Comparison of ENCODE assay signal across 9 cellular contexts in the genomic region with DNA sequence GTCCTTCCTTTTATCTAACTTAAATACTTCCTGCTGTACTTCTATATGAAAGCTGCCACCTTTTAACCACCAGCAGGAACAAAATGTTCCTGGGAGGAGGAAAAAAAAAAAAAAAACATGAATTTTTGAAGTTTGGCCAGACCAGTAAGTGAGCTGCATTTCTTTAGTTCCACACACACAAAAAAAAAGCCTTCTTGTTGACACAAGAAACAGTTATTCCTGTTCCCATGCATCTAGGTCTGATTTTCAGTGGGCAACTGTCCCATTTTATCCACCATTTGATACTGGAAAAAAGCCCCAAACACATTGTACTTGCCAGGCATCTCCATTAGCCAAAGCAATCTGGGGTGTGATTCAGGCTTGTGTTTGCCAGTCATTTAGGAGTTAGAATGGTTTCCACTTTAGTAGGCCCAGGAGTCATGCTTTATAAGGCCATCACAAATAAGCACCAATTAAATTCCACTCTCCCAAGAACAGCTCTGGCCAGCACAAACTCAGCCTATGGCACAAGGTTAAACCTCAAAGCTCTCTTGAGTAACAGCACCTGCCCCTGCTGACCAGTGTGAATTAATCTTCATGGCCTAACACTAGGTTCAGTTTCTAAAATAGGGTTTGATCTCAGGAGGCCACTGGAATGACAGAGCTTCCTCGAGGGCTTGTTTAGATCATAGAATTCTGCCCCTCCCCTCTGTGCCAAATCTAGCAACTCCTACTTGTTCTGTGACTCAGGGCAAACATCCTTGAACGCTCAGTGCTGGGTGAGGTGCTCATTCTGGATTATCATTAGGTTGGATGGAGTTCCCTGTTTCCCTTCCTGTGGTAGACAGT.
DNase-seq lines count a peak whose midpoint lies in the region; ATAC-seq and TF ChIP-seq lines count a peak whose summit lies in the region.
"Had no signal": no experiment of that assay in that cellular context is flagged by ENCODE, and none has a peak within 500 bp of the region (broad histone marks: within the 10 kb centered on the region; RNA-seq: fewer than 3 reads in every experiment).

No MANE protein-coding gene starts in this region.

- no peaks in the 10 kb centered on the region for H3K9me3 Mint-ChIP-seq in CD4-positive, CD25-positive, alpha-beta regulatory T cell
- no peaks in the 10 kb centered on the region for H3K9me3 Mint-ChIP-seq in activated CD4-positive, alpha-beta T cell treated with anti-CD3 and anti-CD28 coated beads for 36 hours (ENCODE audit: low read depth)
- H3K9me3 Mint-ChIP-seq: activated naive CD8-positive, alpha-beta T cell treated with anti-CD3 and anti-CD28 coated beads for 36 hours had no signal

- H3K27ac Mint-ChIP-seq in CD4-positive, CD25-positive, alpha-beta regulatory T cell: peak overlapping the region in 2 of 3 donors; percentile 35 to 37
- no peak overlapping the region for H3K27ac Mint-ChIP-seq in activated CD4-positive, alpha-beta T cell treated with anti-CD3 and anti-CD28 coated beads for 36 hours
- H3K27ac Mint-ChIP-seq: activated naive CD8-positive, alpha-beta T cell treated with anti-CD3 and anti-CD28 coated beads for 36 hours had no signal

- no peak overlapping the region for H3K27ac ChIP-seq in CD4-positive, CD25-positive, alpha-beta regulatory T cell (ENCODE audit: insufficient read depth, low read length, poor library complexity, severe bottlenecking)

- peaks cover 7% of the 10 kb centered on the region for H3K4me1 ChIP-seq in CD4-positive, CD25-positive, alpha-beta regulatory T cell (ENCODE audit: control insufficient read depth, insufficient read depth, low read length, poor library complexity, severe bottlenecking)

- POLR2A ChIA-PET in activated CD4-positive, alpha-beta T cell treated with anti-CD3 and anti-CD28 coated beads for 36 hours (lab: Charles Lee): interaction anchor here (0.7 kb wide), 1 partner anchor 414 kb away, joined by 4 read pairs; no protein-coding TSS in a partner anchor

- no peaks in the 10 kb centered on the region for H3K36me3 ChIP-seq in CD4-positive, CD25-positive, alpha-beta regulatory T cell (ENCODE audit: control insufficient read depth, insufficient read depth, low read length)

- TF ChIP-seq CTCF in epithelial cell of esophagus (IDR thresholded peaks at IDR 0.05; ENCODE audit: insufficient read depth, low read depth, low read length, missing control alignments): no peak

- H3K27me3 Mint-ChIP-seq in CD4-positive, CD25-positive, alpha-beta regulatory T cell: peaks cover 22% of the 10 kb centered on the region
- H3K27me3 Mint-ChIP-seq in activated CD4-positive, alpha-beta T cell treated with anti-CD3 and anti-CD28 coated beads for 36 hours: peaks cover 6% of the 10 kb centered on the region

- H3K9me3 ChIP-seq in CD4-positive, CD25-positive, alpha-beta regulatory T cell (ENCODE audit: control insufficient read depth in 2 of 2, low read length in 2 of 2): no peaks in the 10 kb centered on the region

- no peak for DNase-seq in CD4-positive, CD25-positive, alpha-beta regulatory T cell
- DNase-seq in NCI-H2196 treated with DMSO at 0.1 percent for 48 hours (lab: John Stamatoyannopoulos, UW; ENCODE audit: unreplicated experiment) (peak; percentile 43), epithelial cell of esophagus (ENCODE audit: low read depth) (peak; percentile 95), non-pigmented ciliary epithelial cell (ENCODE audit: low read depth) (peak; percentile 84), HuH-7.5 (ENCODE audit: low spot score) (no peak), GF-D8 (lab: John Stamatoyannopoulos, UW) (no peak)
- DNase-seq in activated CD4-positive, alpha-beta T cell treated with anti-CD3 and anti-CD28 coated beads for 36 hours: no peak
- DNase-seq: activated naive CD8-positive, alpha-beta T cell treated with anti-CD3 and anti-CD28 coated beads for 36 hours had no signal

- no peak for ATAC-seq in CD4-positive, CD25-positive, alpha-beta regulatory T cell (ENCODE audit: low read depth in 2 of 2)
- no peak for ATAC-seq in activated CD4-positive, alpha-beta T cell treated with anti-CD3 and anti-CD28 coated beads for 36 hours
- ATAC-seq in GM21360 (IDR thresholded peaks at IDR 0.05; ENCODE audit: unreplicated experiment): no peak

- CTCF ChIA-PET in activated CD4-positive, alpha-beta T cell treated with anti-CD3 and anti-CD28 coated beads for 36 hours (lab: Charles Lee): interaction anchor here (0.7 kb wide), 1 partner anchor 807 kb away, joined by 4 read pairs; no protein-coding TSS in a partner anchor

- H3K4me3 ChIP-seq in CD4-positive, CD25-positive, alpha-beta regulatory T cell (ENCODE audit: low read depth, low read length): no peak overlapping the region
- no peak overlapping the region for H3K4me3 ChIP-seq in epithelial cell of esophagus (ENCODE audit: low read length)

- H3K36me3 Mint-ChIP-seq in CD4-positive, CD25-positive, alpha-beta regulatory T cell: no peaks in the 10 kb centered on the region
- no peaks in the 10 kb centered on the region for H3K36me3 Mint-ChIP-seq in activated CD4-positive, alpha-beta T cell treated with anti-CD3 and anti-CD28 coated beads for 36 hours (ENCODE audit: low read depth)
- H3K36me3 Mint-ChIP-seq: activated naive CD8-positive, alpha-beta T cell treated with anti-CD3 and anti-CD28 coated beads for 36 hours had no signal

- H3K27me3 ChIP-seq in CD4-positive, CD25-positive, alpha-beta regulatory T cell (ENCODE audit: control insufficient read depth, insufficient read depth, low read length): no peaks in the 10 kb centered on the region

- peak overlapping the region in 1 of 4 donors; percentile 69 for H3K4me3 Mint-ChIP-seq in CD4-positive, CD25-positive, alpha-beta regulatory T cell
- H3K4me3 Mint-ChIP-seq in activated CD4-positive, alpha-beta T cell treated with anti-CD3 and anti-CD28 coated beads for 36 hours: no peak overlapping the region
- H3K4me3 Mint-ChIP-seq: activated naive CD8-positive, alpha-beta T cell treated with anti-CD3 and anti-CD28 coated beads for 36 hours had no signal

- H3K4me1 Mint-ChIP-seq in CD4-positive, CD25-positive, alpha-beta regulatory T cell: no peaks in the 10 kb centered on the region
- H3K4me1 Mint-ChIP-seq in activated CD4-positive, alpha-beta T cell treated with anti-CD3 and anti-CD28 coated beads for 36 hours: no peaks in the 10 kb centered on the region
- H3K4me1 Mint-ChIP-seq: activated naive CD8-positive, alpha-beta T cell treated with anti-CD3 and anti-CD28 coated beads for 36 hours had no signal

- intact Hi-C loops in activated CD4-positive, alpha-beta T cell treated with anti-CD3 and anti-CD28 coated beads for 36 hours (cut with DNase I, micrococcal nuclease): no loop called here

Comparison
In these comparisons a context has a peak if more than half of its experiments do, and no peak if none do; other contexts are left out.
1. DNase-seq: peak in NCI-H2196 treated with DMSO at 0.1 percent for 48 hours (single experiment), epithelial cell of esophagus (single experiment) and non-pigmented ciliary epithelial cell (single experiment); none in CD4-positive, CD25-positive, alpha-beta regulatory T cell (0 of 3), activated CD4-positive, alpha-beta T cell treated with anti-CD3 and anti-CD28 coated beads for 36 hours (single experiment), HuH-7.5 (single experiment) and GF-D8 (single experiment).